2 cellular contexts compared by ENCODE assay signal in the genomic region with DNA sequence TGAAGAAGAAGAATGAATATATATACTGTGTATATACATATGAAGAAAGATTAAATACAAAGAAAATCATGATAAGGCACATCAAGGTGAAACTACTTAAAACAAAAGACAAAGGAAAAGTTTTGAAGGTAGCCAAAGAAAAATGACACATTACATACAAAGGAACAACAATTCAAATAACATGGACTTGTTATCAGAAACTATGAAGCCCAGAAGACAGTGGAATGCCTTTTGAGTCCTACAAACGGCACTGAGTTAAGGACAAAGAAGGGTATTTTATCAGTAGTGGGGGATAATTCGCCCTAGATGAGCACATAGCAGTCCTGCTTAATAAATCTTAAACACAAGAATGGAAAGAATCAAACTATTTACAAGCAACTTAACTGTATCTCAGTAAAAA.
A peak's percentile ranks its signal among the peaks of the same experiment; 100 is the strongest.
TF ChIP-seq lines count a peak whose summit lies in the region.

No MANE protein-coding gene starts in this region.

TF ChIP-seq in HepG2, 621 proteins besides CTCF, POLR2A, EP300 and RAD21:
- TF ChIP-seq, protein P1, sequence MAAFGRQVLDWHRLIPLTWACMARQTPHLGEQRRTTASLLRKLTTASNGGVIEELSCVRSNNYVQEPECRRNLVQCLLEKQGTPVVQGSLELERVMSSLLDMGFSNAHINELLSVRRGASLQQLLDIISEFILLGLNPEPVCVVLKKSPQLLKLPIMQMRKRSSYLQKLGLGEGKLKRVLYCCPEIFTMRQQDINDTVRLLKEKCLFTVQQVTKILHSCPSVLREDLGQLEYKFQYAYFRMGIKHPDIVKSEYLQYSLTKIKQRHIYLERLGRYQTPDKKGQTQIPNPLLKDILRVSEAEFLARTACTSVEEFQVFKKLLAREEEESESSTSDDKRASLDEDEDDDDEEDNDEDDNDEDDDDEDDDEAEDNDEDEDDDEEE (CRISPR knock-in tag; IDR thresholded peaks at IDR 0.05): no peak
- TF ChIP-seq BCL3 (CRISPR knock-in tag; IDR thresholded peaks at IDR 0.05): no peak
- peak; percentile 71; the same call in 1 of the 2 replicates for TF ChIP-seq ZNF317 (CRISPR knock-in tag; IDR thresholded peaks at IDR 0.05)

TF ChIP-seq in WTC11, 78 proteins besides CTCF, POLR2A, EP300 and RAD21 (continued from another document):
- no peak for TF ChIP-seq IRF1 (CRISPR knock-in tag; IDR thresholded peaks at IDR 0.05)
TF ChIP-seq in WTC11: peak in this region for 1.
